8 cellular contexts compared by ENCODE assay signal in genomic region chr4:98262431-98262830, GRCh38. TPM values are rescaled to one million over a fixed set of nuclear protein-coding genes. Genes with fewer than 3 reads are reported as not detected.
DNase-seq lines count a peak whose midpoint lies in the region; ATAC-seq, FAIRE-seq and TF ChIP-seq lines count a peak whose summit lies in the region.

No MANE protein-coding gene starts in this region.

- peak overlapping the region; percentile 76 to 96 (median 88) for H3K4me2 ChIP-seq in BLaER1 treated with 17β-estradiol and CSF1 and Interleukin-3, amounts not matched to agents 10 nM and 100 nM

- FAIRE-seq in frontal cortex (lab: Jason Lieb, UNC) = no peak

- H3K4me3 ChIP-seq in BLaER1 treated with 17β-estradiol and CSF1 and Interleukin-3, amounts not matched to agents 10 nM and 100 nM = peak overlapping the region; percentile 70 to 99 (median 92)
- peak overlapping the region; percentile 80 for H3K4me3 ChIP-seq in astrocyte of the spinal cord (ENCODE audit: low read depth, low read length)

- ATAC-seq in GM18870 (IDR thresholded peaks at IDR 0.05; ENCODE audit: unreplicated experiment) = no peak
- no peak for ATAC-seq in GM18861 (IDR thresholded peaks at IDR 0.05; ENCODE audit: unreplicated experiment)

- in situ Hi-C loops in KBM-7 (cut with MboI; ENCODE audit: low pct_unique_long_range_greater_than_20kb, low sequenced_read_pairs) (no loop called here), astrocyte of the spinal cord (cut with HindIII; ENCODE audit: low sequenced_read_pairs) (no loop called here)

- H3K36me3 ChIP-seq in BLaER1 treated with 17β-estradiol and CSF1 and Interleukin-3, amounts not matched to agents 10 nM and 100 nM = peaks cover 3 to 18% (median 9%) of the 10 kb centered on the region in 11 experiments; a peak in 17 of 22 replicates

- H3K27ac ChIP-seq in BLaER1 treated with 17β-estradiol and CSF1 and Interleukin-3, amounts not matched to agents 10 nM and 100 nM = peak overlapping the region in 10 of 11 experiments; percentile 73 to 95 (median 88); a peak in 19 of 22 replicates

- no peaks in the 10 kb centered on the region for H3K27me3 ChIP-seq in BLaER1 treated with 17β-estradiol and CSF1 and Interleukin-3, amounts not matched to agents 10 nM and 100 nM

- H3K4me1 ChIP-seq in BLaER1 treated with 17β-estradiol and CSF1 and Interleukin-3, amounts not matched to agents 10 nM and 100 nM = peaks cover 21 to 32% (median 25%) of the 10 kb centered on the region in 10 experiments

- DNase-seq in KBM-7 (peak; percentile 53), astrocyte of the spinal cord (ENCODE audit: low read depth, low spot score) (no peak), medulla oblongata (ENCODE audit: extremely low spot score) (peak; percentile 66), HuH-7.5 (ENCODE audit: low spot score) (no peak), frontal cortex (ENCODE audit: low spot score in 2 of 2) (no peak)

- no peak for TF ChIP-seq CTCF in astrocyte of the spinal cord (IDR thresholded peaks at IDR 0.05; ENCODE audit: low read depth, low read length)

- H3K9ac ChIP-seq in BLaER1 treated with 17β-estradiol and CSF1 and Interleukin-3, amounts not matched to agents 10 nM and 100 nM = peak overlapping the region; percentile 81 to 99 (median 90); a peak in 21 of 22 replicates

- H4K20me1 ChIP-seq in BLaER1 treated with 17β-estradiol and CSF1 and Interleukin-3, amounts not matched to agents 10 nM and 100 nM = peaks cover 7 to 52% (median 35%) of the 10 kb centered on the region in 11 experiments; a peak in 17 of 22 replicates

- H3K9me3 ChIP-seq in BLaER1 treated with 17β-estradiol and CSF1 and Interleukin-3, amounts not matched to agents 10 nM and 100 nM (replicated peaks in 1 of 11) = peaks cover 4 to 8% (median 6%) of the 10 kb centered on the region in 11 experiments; a peak in 19 of 22 replicates

RNA-seq across cellular contexts. Expression of gene RAP1GDS1, which starts 1.2 kb away (rescaled TPM):
- 161 TPM for total RNA-seq in frontal cortex

Comparison
In these comparisons a context has a peak if more than half of its experiments do, and no peak if none do; other contexts are left out.
1. DNase-seq: peak in KBM-7 (single experiment) and medulla oblongata (single experiment); none in astrocyte of the spinal cord (single experiment), HuH-7.5 (single experiment) and frontal cortex (0 of 2).